In the genomic region with DNA sequence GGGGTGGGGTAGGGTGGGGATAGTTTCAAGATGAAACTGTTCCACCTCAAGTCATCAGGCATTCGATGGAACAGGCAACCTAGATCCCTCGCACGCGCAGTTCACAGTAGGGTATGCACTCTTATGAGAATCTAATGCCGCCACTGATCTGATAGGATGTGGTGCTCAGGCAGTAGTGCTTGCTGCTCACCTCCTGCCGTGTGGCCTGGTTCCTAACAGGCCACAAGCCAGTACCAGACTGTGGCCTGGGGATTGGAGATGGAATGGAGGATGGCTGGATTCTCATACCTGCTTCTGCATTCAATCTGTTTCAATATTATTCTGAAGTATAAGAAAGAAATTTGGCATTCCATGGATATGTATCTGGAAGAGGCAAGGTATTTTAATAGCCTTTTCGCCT, we compare ENCODE assay signal across 1 cellular context.
TF ChIP-seq lines count a peak whose summit lies in the region.

No MANE protein-coding gene starts in this region.

TF ChIP-seq in IMR-90, 13 proteins besides CTCF, POLR2A, EP300 and RAD21:
- TF ChIP-seq USF2 (IDR thresholded peaks at IDR 0.05; ENCODE audit: low read depth, low read length) (no peak), FOS (IDR thresholded peaks at IDR 0.05; ENCODE audit: low read depth, low read length) (no peak), BHLHE40 (IDR thresholded peaks at IDR 0.05; ENCODE audit: low read depth, low read length) (no peak), SMC3 (IDR thresholded peaks at IDR 0.05; ENCODE audit: low read depth, low read length) (no peak), RCOR1 (IDR thresholded peaks at IDR 0.05; ENCODE audit: insufficient replicate concordance, low read length) (no peak), ELK1 (IDR thresholded peaks at IDR 0.05; ENCODE audit: borderline replicate concordance, low read depth, low read length) (no peak), MXI1 (IDR thresholded peaks at IDR 0.05; ENCODE audit: borderline replicate concordance, low read depth, low read length) (no peak), RFX5 (IDR thresholded peaks at IDR 0.05; ENCODE audit: low read depth, low read length) (no peak), MAFK (IDR thresholded peaks at IDR 0.05; ENCODE audit: low read depth, low read length) (no peak), CEBPB (IDR thresholded peaks at IDR 0.05; ENCODE audit: low read depth, low read length) (no peak), MAZ (IDR thresholded peaks at IDR 0.05; ENCODE audit: borderline replicate concordance, low read depth, low read length) (no peak), CHD1 (IDR thresholded peaks at IDR 0.05; ENCODE audit: low read depth, low read length) (no peak), NFE2L2 (IDR thresholded peaks at IDR 0.05; ENCODE audit: low read depth, low read length) (no peak)
